7 cellular contexts compared by ENCODE assay signal in genomic region chr9:62843145-62843544, GRCh38.
DNase-seq lines count a peak whose midpoint lies in the region; ATAC-seq and TF ChIP-seq lines count a peak whose summit lies in the region.
"Not testable (repeated sequence)": the region's sequence is repeated elsewhere in the genome, so short reads cannot be mapped to it uniquely, and the experiment has no call there.

No MANE protein-coding gene starts in this region.

- H3K56ac ChIP-seq in H9 (ENCODE audit: insufficient read length, low read depth, low read length), result not testable (repeated sequence)

- H2BK5ac ChIP-seq in H9 (ENCODE audit: insufficient read length, low read length), result not testable (repeated sequence)

- not testable (repeated sequence) for H3K9ac ChIP-seq in H9 (ENCODE audit: extremely low read depth, insufficient read length, low read length); endodermal cell (ENCODE audit: extremely low read depth, low read length, poor library complexity, severe bottlenecking)

- WGBS in H9 (ENCODE audit: extremely low coverage, insufficient read length, low lambda C conversion rate), result no CpG with 5 or more reads among the region's 9 CpGs
- 34% methylated on average over 8 to 9 of the region's 9 CpGs for WGBS in endodermal cell (ENCODE audit: insufficient coverage in 1 of 2, insufficient read length in 1 of 2), 2 experiments
- 42 to 63% methylated on average over 3 to 9 of the region's 9 CpGs for WGBS in gastroesophageal sphincter (ENCODE audit: low coverage in 1 of 2), 2 donors
- WGBS in aorta, 2 donors, result 39 to 47% methylated on average over 9 of the region's 9 CpGs

- H2AFZ ChIP-seq in H9 (ENCODE audit: low read length), result not testable (repeated sequence)

- not testable (repeated sequence) for H3K79me2 ChIP-seq in H9 (ENCODE audit: insufficient read depth, low read length)

- H3K4me1 Mint-ChIP-seq in H9; endodermal cell; stimulated activated naive CD8-positive, alpha-beta T cell treated with anti-CD3 and anti-CD28 coated beads, Interleukin-15, Interleukin-2, amounts not matched to agents 100 ng/mL and 50 ng/mL, for 24 hours (ENCODE audit: low read depth): not testable (repeated sequence)

- not testable (repeated sequence) for H3K79me1 ChIP-seq in H9 (ENCODE audit: insufficient read depth, low read depth, low read length, poor library complexity, severe bottlenecking)

- H2BK120ac ChIP-seq in H9 (ENCODE audit: low read depth, low read length, poor library complexity, severe bottlenecking), result not testable (repeated sequence)

- not testable (repeated sequence) for H3K9me3 Mint-ChIP-seq in H9; endodermal cell; stimulated activated naive CD8-positive, alpha-beta T cell treated with anti-CD3 and anti-CD28 coated beads, Interleukin-15, Interleukin-2, amounts not matched to agents 100 ng/mL and 50 ng/mL, for 24 hours

- not testable (repeated sequence) for H3K14ac ChIP-seq in H9 (ENCODE audit: insufficient read depth, low read length)

- not testable (repeated sequence) for H2AK5ac ChIP-seq in H9 (ENCODE audit: insufficient read length, low read length)

- intact Hi-C loops in posterior vena cava (cut with DNase I); aorta (cut with DNase I): not testable (repeated sequence)

- not testable (repeated sequence) for H4K8ac ChIP-seq in H9 (replicated peaks; ENCODE audit: insufficient read length, low read depth, low read length)

- H3K4me2 ChIP-seq in H9 (ENCODE audit: insufficient read depth, insufficient read length, low read length), result not testable (repeated sequence)

- H4K20me1 ChIP-seq in H9 (ENCODE audit: control insufficient read depth, insufficient read depth, insufficient read length), result not testable (repeated sequence)

- not testable (repeated sequence) for H4K91ac ChIP-seq in H9 (ENCODE audit: insufficient read length, low read depth, low read length)

- not testable (repeated sequence) for H3K36me3 Mint-ChIP-seq in H9 (ENCODE audit: insufficient read depth in 1 of 3, low read depth in 3 of 3); endodermal cell (ENCODE audit: low read depth); stimulated activated naive CD8-positive, alpha-beta T cell treated with anti-CD3 and anti-CD28 coated beads, Interleukin-15, Interleukin-2, amounts not matched to agents 100 ng/mL and 50 ng/mL, for 24 hours (ENCODE audit: low read depth)

- H3K27me3 Mint-ChIP-seq in H9 (ENCODE audit: low read depth) (peaks cover 65% of the 10 kb centered on the region), endodermal cell (ENCODE audit: insufficient read depth) (peaks cover 51% of the 10 kb centered on the region)
- H3K27me3 Mint-ChIP-seq in stimulated activated naive CD8-positive, alpha-beta T cell treated with anti-CD3 and anti-CD28 coated beads, Interleukin-15, Interleukin-2, amounts not matched to agents 100 ng/mL and 50 ng/mL, for 24 hours, result not testable (repeated sequence)

- not testable (repeated sequence) for H3K4ac ChIP-seq in H9 (ENCODE audit: low read depth, low read length)

- not testable (repeated sequence) for H3K23ac ChIP-seq in H9 (ENCODE audit: insufficient read length, low read depth, low read length)

- not testable (repeated sequence) for H3K36me3 ChIP-seq in endodermal cell (ENCODE audit: control insufficient read depth, insufficient read depth, low read length); gastroesophageal sphincter; aorta (ENCODE audit: control insufficient read depth in 1 of 2, insufficient read depth in 2 of 2, low read length in 1 of 2)

- H2BK12ac ChIP-seq in H9 (ENCODE audit: insufficient read length, low read depth, low read length), result not testable (repeated sequence)

- not testable (repeated sequence) for H2BK15ac ChIP-seq in H9 (ENCODE audit: low read depth, low read length)

- H3K4me3 ChIP-seq in endodermal cell (ENCODE audit: low read length); gastroesophageal sphincter; aorta (ENCODE audit: low read length in 2 of 2): not testable (repeated sequence)

- ATAC-seq in gastroesophageal sphincter (peak; percentile 9), aorta (ENCODE audit: low FRiP score) (peak; percentile 42)

- not testable (repeated sequence) for H3K4me3 Mint-ChIP-seq in H9; endodermal cell; stimulated activated naive CD8-positive, alpha-beta T cell treated with anti-CD3 and anti-CD28 coated beads, Interleukin-15, Interleukin-2, amounts not matched to agents 100 ng/mL and 50 ng/mL, for 24 hours

- H3K27me3 ChIP-seq in H9 (ENCODE audit: insufficient read depth, low read length) (peaks cover 21% of the 10 kb centered on the region), endodermal cell (ENCODE audit: control insufficient read depth, insufficient read depth, low read length, poor library complexity, severe bottlenecking) (peaks cover 59% of the 10 kb centered on the region), gastroesophageal sphincter (peaks cover 31% of the 10 kb centered on the region)
- H3K27me3 ChIP-seq in aorta (ENCODE audit: control insufficient read depth in 1 of 2, insufficient read depth in 2 of 2, low read length in 1 of 2), result not testable (repeated sequence)

- not testable (repeated sequence) for H3K9me3 ChIP-seq in H9 (ENCODE audit: control insufficient read depth, low read depth, low read length); endodermal cell (ENCODE audit: control insufficient read depth, low read length); aorta (ENCODE audit: control insufficient read depth, low read length)
- H3K9me3 ChIP-seq in gastroesophageal sphincter, result peaks cover 0 to 22% (median 1%) of the 10 kb centered on the region in 3 donors

- not testable (repeated sequence) for H3K18ac ChIP-seq in H9 (ENCODE audit: insufficient read length, low read depth, low read length)

- H2BK20ac ChIP-seq in H9 (ENCODE audit: low read depth, low read length, poor library complexity, severe bottlenecking), result not testable (repeated sequence)

- H3K27ac Mint-ChIP-seq in H9, endodermal cell: not testable (repeated sequence)
- peak overlapping the region; percentile 33 for H3K27ac Mint-ChIP-seq in stimulated activated naive CD8-positive, alpha-beta T cell treated with anti-CD3 and anti-CD28 coated beads, Interleukin-15, Interleukin-2, amounts not matched to agents 100 ng/mL and 50 ng/mL, for 24 hours

- H4K5ac ChIP-seq in H9 (ENCODE audit: insufficient read length, low read depth, low read length), result not testable (repeated sequence)

- H3K23me2 ChIP-seq in H9 (ENCODE audit: insufficient read length, low read depth, low read length, poor library complexity, severe bottlenecking), result not testable (repeated sequence)

- not testable (repeated sequence) for H3K27ac ChIP-seq in H9 (ENCODE audit: insufficient read length, low read depth, low read length); endodermal cell (ENCODE audit: low read depth, low read length); gastroesophageal sphincter; aorta (ENCODE audit: low read depth in 1 of 2, low read length in 2 of 2)

- DNase-seq in H9 (peak; percentile 35), endodermal cell (peak; percentile 50), left kidney (ENCODE audit: low read depth, low spot score) (peak; percentile 0), posterior vena cava (ENCODE audit: low spot score) (peak; percentile 79), aorta (peak; percentile 30 to 71)

- TF ChIP-seq POLR2A in gastroesophageal sphincter (IDR thresholded peaks at IDR 0.05), result not testable (repeated sequence)

- H3K4me1 ChIP-seq in H9 (ENCODE audit: insufficient read depth, low read length); endodermal cell (ENCODE audit: control insufficient read depth, insufficient read depth, low read length); gastroesophageal sphincter; aorta (ENCODE audit: control insufficient read depth in 1 of 2, insufficient read depth in 2 of 2, low read length in 2 of 2): not testable (repeated sequence)

- TF ChIP-seq CTCF in H9 (conservative IDR thresholded peaks at IDR 0.05); endodermal cell (conservative IDR thresholded peaks at IDR 0.05); gastroesophageal sphincter (IDR thresholded peaks at IDR 0.05): not testable (repeated sequence)

- not testable (repeated sequence) for H3T11ph ChIP-seq in H9 (ENCODE audit: low read length)

- not testable (repeated sequence) for TF ChIP-seq EP300 in gastroesophageal sphincter (IDR thresholded peaks at IDR 0.05)

Comparison
In these comparisons a context has a peak if more than half of its experiments do, and no peak if none do; other contexts are left out.
1. DNase-seq: peak in every context shown above with its lines; median percentile 79 in posterior vena cava; 50 in aorta; 50 in endodermal cell; 35 in H9; 0 in left kidney.